Comparison of ENCODE assay signal across 2 cellular contexts in the genomic region with DNA sequence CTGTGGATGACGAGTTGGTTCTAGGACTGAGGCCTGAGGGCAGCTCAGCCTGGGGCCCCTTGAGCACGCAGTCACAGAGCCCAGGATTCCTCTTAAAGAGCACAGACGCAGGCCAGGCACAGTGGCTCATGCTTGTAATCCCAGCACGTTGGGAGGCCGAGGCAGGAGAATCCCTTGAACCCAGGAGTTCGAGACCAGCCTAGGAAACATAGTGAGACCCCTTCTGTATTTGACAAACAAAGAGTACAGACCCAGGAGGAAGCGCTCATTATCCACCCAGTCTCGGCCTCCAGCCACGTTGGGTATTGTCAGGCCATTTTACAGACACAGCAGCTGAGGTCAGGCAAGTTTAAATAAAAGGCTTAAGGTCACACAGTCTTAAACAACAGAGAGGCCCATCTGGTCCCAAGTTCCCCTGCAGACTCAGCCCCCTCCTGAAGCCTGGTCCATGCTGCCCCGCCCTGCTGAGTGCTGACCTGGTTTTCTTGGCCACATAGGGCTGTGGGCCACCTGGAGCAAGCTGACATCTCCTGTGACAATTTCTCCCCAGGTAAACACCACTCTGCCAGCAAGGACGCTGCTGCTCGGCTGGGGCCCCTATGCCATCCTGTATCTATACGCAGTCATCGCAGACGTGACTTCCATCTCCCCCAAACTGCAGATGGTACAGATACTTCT.
TF ChIP-seq lines count a peak whose summit lies in the region.

No MANE protein-coding gene starts in this region.

TF ChIP-seq in GM23338, 12 proteins besides CTCF, POLR2A, EP300 and RAD21:
- TF ChIP-seq POLR2AphosphoS5 (IDR thresholded peaks at IDR 0.05; ENCODE audit: low read depth), result no peak
- no peak for TF ChIP-seq ZNF462 (CRISPR knock-in tag; IDR thresholded peaks at IDR 0.05)
- TF ChIP-seq CREB1 (CRISPR knock-in tag; IDR thresholded peaks at IDR 0.05; ENCODE audit: low read depth), result no peak
- TF ChIP-seq NANOG (IDR thresholded peaks at IDR 0.05; ENCODE audit: borderline replicate concordance), result no peak
- TF ChIP-seq ZNF331 (CRISPR knock-in tag; IDR thresholded peaks at IDR 0.05; ENCODE audit: low read depth), result no peak
- no peak for TF ChIP-seq JUNB (IDR thresholded peaks at IDR 0.05; ENCODE audit: unreplicated experiment)
TF ChIP-seq in GM23338: peak in this region for 0.

TF ChIP-seq in GM12878, 131 proteins besides CTCF, POLR2A, EP300 and RAD21:
- TF ChIP-seq ZNF207 (IDR thresholded peaks at IDR 0.05; ENCODE audit: borderline replicate concordance) (no peak), MYB (IDR thresholded peaks at IDR 0.05; ENCODE audit: borderline replicate concordance, low read depth, low read length) (no peak), PML (IDR thresholded peaks at IDR 0.05; ENCODE audit: low read length) (no peak), NKRF (conservative IDR thresholded peaks at IDR 0.05) (no peak), ZBTB11 (CRISPR knock-in tag; IDR thresholded peaks at IDR 0.05) (no peak), MLLT1 (IDR thresholded peaks at IDR 0.05) (no peak)
